ENCODE assay signal across 26 cellular contexts in the genomic region with DNA sequence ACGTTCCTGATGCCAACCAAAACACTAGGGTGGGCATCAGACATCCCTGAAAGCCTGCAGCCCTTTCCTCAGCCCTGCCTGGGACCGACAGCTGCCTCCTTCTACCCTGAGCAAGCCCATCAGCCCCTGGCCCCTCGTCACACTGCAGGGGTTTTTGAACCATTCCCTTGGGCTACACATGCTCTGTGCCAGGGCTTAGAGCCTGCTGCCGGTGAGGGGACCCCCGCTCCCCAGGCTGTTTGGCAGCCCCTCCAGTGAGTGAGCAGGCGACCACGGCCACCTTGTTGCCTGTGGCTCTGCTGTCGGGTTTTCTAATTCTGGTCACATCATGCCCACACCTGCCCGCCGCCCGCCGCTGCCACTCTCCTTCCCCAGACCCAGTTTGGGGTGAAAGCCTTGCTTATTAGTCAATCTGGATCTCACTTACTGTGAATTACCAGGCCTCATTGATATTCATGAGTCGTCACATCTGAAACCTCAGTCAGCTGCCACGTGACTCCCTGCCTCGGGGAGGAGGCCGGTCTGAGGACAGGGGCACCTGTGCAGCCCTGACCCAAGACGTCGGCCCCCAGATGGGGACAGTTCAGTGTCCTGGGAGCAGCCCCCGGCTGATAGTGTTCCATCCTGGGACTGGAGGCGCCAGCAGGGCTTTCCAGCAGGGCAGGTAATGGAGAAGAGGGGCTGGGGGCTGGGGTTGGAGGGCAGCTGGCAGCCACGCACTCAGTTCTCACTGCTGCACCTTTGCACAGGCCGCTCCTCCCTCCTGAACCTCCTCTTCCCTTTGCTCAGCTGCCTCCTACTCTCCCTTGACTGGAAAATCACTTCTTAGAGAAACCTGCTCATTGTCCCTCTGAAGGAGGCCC.
A peak's percentile ranks its signal among the peaks of the same experiment; 100 is the strongest.
DNase-seq lines count a peak whose midpoint lies in the region; ATAC-seq, FAIRE-seq and TF ChIP-seq lines count a peak whose summit lies in the region.
"Had no signal": no experiment of that assay in that cellular context is flagged by ENCODE, and none has a peak within 500 bp of the region (broad histone marks: within the 10 kb centered on the region; RNA-seq: fewer than 3 reads in every experiment).

No MANE protein-coding gene starts in this region.

- no peak for DNase-seq in GM23338 (ENCODE audit: low spot score)
- DNase-seq in K562 (ENCODE audit: extremely low read depth in 1 of 4, low spot score in 3 of 4): no peak
- peak; percentile 51 for DNase-seq in left kidney (ENCODE audit: low read depth, low spot score)
- DNase-seq in osteoblast (ENCODE audit: insufficient read length, low spot score, missing footprints): peak; percentile 74
- no peak for DNase-seq in BE2C
- DNase-seq in endothelial cell (ENCODE audit: low spot score): no peak
- DNase-seq in adrenal gland: no peak
- no peak for DNase-seq in activated T-helper 1 cell treated with anti-CD3 and anti-CD28 coated beads, Interleukin-12 subunit alpha, Interleukin-12 subunit beta, Interleukin-2, Interleukin-4 antibody, amounts not matched to agents 30 ng/mL and 10 ng/mL and 1 ng/mL, durations not matched to agents 14 hours and 24 hours and 36 hours (ENCODE audit: low spot score)
- DNase-seq: 8988T; Calu3; CD8-positive, alpha-beta memory T cell; DMS53; GDM1; H9; KG1; NCI-H1092; NCI-H1436; NCI-H187 treated with DMSO at 0.1 percent for 48 hours; NCI-H2107; NCI-H446 treated with DMSO at 0.1 percent for 48 hours; NCI-H526 treated with DMSO at 0.1 percent for 48 hours; SHP77 had no signal

- H3K27me3 Mint-ChIP-seq in GM23338 (ENCODE audit: insufficient read depth, low read depth, poor library complexity) (peaks cover 14% of the 10 kb centered on the region), endothelial cell (ENCODE audit: unreplicated experiment) (peaks cover 10% of the 10 kb centered on the region)
- no peaks in the 10 kb centered on the region for H3K27me3 Mint-ChIP-seq in activated T-helper 1 cell treated with anti-CD3 and anti-CD28 coated beads, Interleukin-12 subunit alpha, Interleukin-12 subunit beta, Interleukin-2, Interleukin-4 antibody, amounts not matched to agents 30 ng/mL and 10 ng/mL and 1 ng/mL, durations not matched to agents 14 hours and 24 hours and 36 hours (ENCODE audit: insufficient read depth)
- H3K27me3 Mint-ChIP-seq: CD8-positive, alpha-beta memory T cell had no signal

- H4K20me1 ChIP-seq in GM23338 (replicated peaks; ENCODE audit: insufficient read depth): no peaks in the 10 kb centered on the region
- peaks cover 6% of the 10 kb centered on the region for H4K20me1 ChIP-seq in K562 (replicated peaks; ENCODE audit: control insufficient read depth, insufficient read depth, low read length)
- H4K20me1 ChIP-seq in osteoblast (ENCODE audit: insufficient read depth, low read length): no peaks in the 10 kb centered on the region

- FAIRE-seq in K562 (lab: Jason Lieb, UNC): no peak
- FAIRE-seq: GM18507, HepG2 had no signal

- no peak for TF ChIP-seq CTCF in GM23338 (conservative IDR thresholded peaks at IDR 0.05; ENCODE audit: low read depth in 2 of 2)
- no peak for TF ChIP-seq CTCF in K562 (IDR thresholded peaks at IDR 0.05 in 2 of 3, conservative IDR thresholded peaks at IDR 0.05 in 1 of 3; ENCODE audit: insufficient read depth in 2 of 3, low read depth in 1 of 3, low read length in 3 of 3)
- no peak for TF ChIP-seq CTCF in osteoblast (IDR thresholded peaks at IDR 0.05; ENCODE audit: extremely low read depth, low read depth, low read length)
- no peak for TF ChIP-seq CTCF in BE2C (IDR thresholded peaks at IDR 0.05; ENCODE audit: low read depth, low read length)
- no peak for TF ChIP-seq CTCF in endothelial cell (IDR thresholded peaks at IDR 0.05; ENCODE audit: unreplicated experiment)
- TF ChIP-seq CTCF in adrenal gland (IDR thresholded peaks at IDR 0.05): no peak

- POLR2A ChIA-PET in K562 (lab: Yijun Ruan, JAX): no interaction called here

- peaks cover 15% of the 10 kb centered on the region; the same call in 2 of the 3 replicates for H3K4me1 Mint-ChIP-seq in GM23338
- H3K4me1 Mint-ChIP-seq in endothelial cell (ENCODE audit: unreplicated experiment): no peaks in the 10 kb centered on the region
- no peaks in the 10 kb centered on the region for H3K4me1 Mint-ChIP-seq in activated T-helper 1 cell treated with anti-CD3 and anti-CD28 coated beads, Interleukin-12 subunit alpha, Interleukin-12 subunit beta, Interleukin-2, Interleukin-4 antibody, amounts not matched to agents 30 ng/mL and 10 ng/mL and 1 ng/mL, durations not matched to agents 14 hours and 24 hours and 36 hours (ENCODE audit: low read depth)
- H3K4me1 Mint-ChIP-seq: CD8-positive, alpha-beta memory T cell had no signal

- TF ChIP-seq EP300 in K562 (IDR thresholded peaks at IDR 0.05; ENCODE audit: low read length): no peak

- H3K36me3 Mint-ChIP-seq in GM23338 (ENCODE audit: low read depth) (peaks cover 5% of the 10 kb centered on the region; the same call in 1 of the 3 replicates), endothelial cell (ENCODE audit: low read depth, unreplicated experiment) (peaks cover 9% of the 10 kb centered on the region)
- peaks cover 2% of the 10 kb centered on the region for H3K36me3 Mint-ChIP-seq in activated T-helper 1 cell treated with anti-CD3 and anti-CD28 coated beads, Interleukin-12 subunit alpha, Interleukin-12 subunit beta, Interleukin-2, Interleukin-4 antibody, amounts not matched to agents 30 ng/mL and 10 ng/mL and 1 ng/mL, durations not matched to agents 14 hours and 24 hours and 36 hours (ENCODE audit: low read depth)

- no peaks in the 10 kb centered on the region for H3K27me3 ChIP-seq in GM23338 (ENCODE audit: insufficient read depth)
- peaks cover 2 to 15% of the 10 kb centered on the region in 2 experiments; a peak in 4 of 5 replicates for H3K27me3 ChIP-seq in K562 (ENCODE audit: control insufficient read depth in 2 of 2, insufficient read depth in 2 of 2, low read length in 2 of 2)
- H3K27me3 ChIP-seq in osteoblast (ENCODE audit: insufficient read depth, low read length): no peaks in the 10 kb centered on the region
- no peaks in the 10 kb centered on the region for H3K27me3 ChIP-seq in BE2C
- no peaks in the 10 kb centered on the region for H3K27me3 ChIP-seq in adrenal gland

- H3K4me3 Mint-ChIP-seq in GM23338 (no peak overlapping the region), endothelial cell (ENCODE audit: unreplicated experiment) (no peak overlapping the region)
- no peak overlapping the region for H3K4me3 Mint-ChIP-seq in activated T-helper 1 cell treated with anti-CD3 and anti-CD28 coated beads, Interleukin-12 subunit alpha, Interleukin-12 subunit beta, Interleukin-2, Interleukin-4 antibody, amounts not matched to agents 30 ng/mL and 10 ng/mL and 1 ng/mL, durations not matched to agents 14 hours and 24 hours and 36 hours
- H3K4me3 Mint-ChIP-seq: CD8-positive, alpha-beta memory T cell; H9 had no signal

- H3K9me2 ChIP-seq in GM23338 (ENCODE audit: insufficient read depth): no peaks in the 10 kb centered on the region

- H3K27ac Mint-ChIP-seq in GM23338 (no peak overlapping the region), endothelial cell (ENCODE audit: unreplicated experiment) (no peak overlapping the region)
- H3K27ac Mint-ChIP-seq in activated T-helper 1 cell treated with anti-CD3 and anti-CD28 coated beads, Interleukin-12 subunit alpha, Interleukin-12 subunit beta, Interleukin-2, Interleukin-4 antibody, amounts not matched to agents 30 ng/mL and 10 ng/mL and 1 ng/mL, durations not matched to agents 14 hours and 24 hours and 36 hours: no peak overlapping the region
- H3K27ac Mint-ChIP-seq: CD8-positive, alpha-beta memory T cell; H9 had no signal

- H3K4me3 ChIP-seq in GM23338 (no peak overlapping the region), K562 (no peak overlapping the region), osteoblast (ENCODE audit: insufficient read depth, low read length) (no peak overlapping the region), BE2C (ENCODE audit: low read depth, low read length) (no peak overlapping the region), adrenal gland (no peak overlapping the region)

- ATAC-seq in GM23338 (peak; percentile 19; the same call in 2 of the 3 replicates), K562 (no peak)
- ATAC-seq: HepG2 had no signal

- no peaks in the 10 kb centered on the region for H3K36me3 ChIP-seq in GM23338 (ENCODE audit: insufficient read depth)
- no peaks in the 10 kb centered on the region for H3K36me3 ChIP-seq in K562 (ENCODE audit: control insufficient read depth, insufficient read depth, low read length)
- no peaks in the 10 kb centered on the region for H3K36me3 ChIP-seq in osteoblast (ENCODE audit: insufficient read depth, low read length)
- no peaks in the 10 kb centered on the region for H3K36me3 ChIP-seq in BE2C
- H3K36me3 ChIP-seq in adrenal gland (replicated peaks in 1 of 2): no peaks in the 10 kb centered on the region

- BruUV-seq in K562 (replicated peaks; lab: Mats Ljungman, UMichigan): no TSS peak

- intact Hi-C loops in K562 (cut with micrococcal nuclease): no loop called here
- intact Hi-C loops in adrenal gland (cut with DNase I): no loop called here
- intact Hi-C loops in activated T-helper 1 cell treated with anti-CD3 and anti-CD28 coated beads, Interleukin-12 subunit alpha, Interleukin-12 subunit beta, Interleukin-2, Interleukin-4 antibody, amounts not matched to agents 30 ng/mL and 10 ng/mL and 1 ng/mL, durations not matched to agents 14 hours and 24 hours and 36 hours (cut with micrococcal nuclease): no loop called here

- TF ChIP-seq POLR2A in K562 (conservative IDR thresholded peaks at IDR 0.05) (no peak), adrenal gland (IDR thresholded peaks at IDR 0.05) (no peak)

- no peaks in the 10 kb centered on the region for H3F3A ChIP-seq in GM23338 (replicated peaks; ENCODE audit: low read depth)

- H3K9me1 ChIP-seq in K562 (ENCODE audit: control insufficient read depth, insufficient read depth, low read length): no peaks in the 10 kb centered on the region

- H3K9ac ChIP-seq in K562 (ENCODE audit: insufficient read depth in 1 of 2, low read depth in 2 of 2, low read length in 2 of 2): no peak overlapping the region

- H3K27ac ChIP-seq in GM23338 (ENCODE audit: low read depth) (no peak overlapping the region), K562 (ENCODE audit: extremely low read depth, low read depth, low read length) (no peak overlapping the region), osteoblast (ENCODE audit: low read depth, low read length) (no peak overlapping the region), adrenal gland (no peak overlapping the region)
- H3K27ac ChIP-seq: C4-2B, HL-60 had no signal

- H3K4me2 ChIP-seq in GM23338 (no peak overlapping the region), K562 (ENCODE audit: insufficient read depth, low read length) (no peak overlapping the region), osteoblast (ENCODE audit: insufficient read depth, low read length) (no peak overlapping the region)

- CTCF ChIA-PET in K562 (lab: Yijun Ruan, JAX; ENCODE audit: low intra/inter-chr PET ratio): no interaction called here

- H3K4me1 ChIP-seq in GM23338 (ENCODE audit: insufficient read depth) (no peaks in the 10 kb centered on the region), K562 (replicated peaks in 1 of 2; ENCODE audit: control insufficient read depth in 2 of 2, insufficient read depth in 2 of 2, low read length in 2 of 2) (peaks cover 4 to 12% of the 10 kb centered on the region in 2 experiments; a peak in 4 of 5 replicates), osteoblast (ENCODE audit: insufficient read depth, low read length) (no peaks in the 10 kb centered on the region), BE2C (no peaks in the 10 kb centered on the region), adrenal gland (replicated peaks in 1 of 2) (no peaks in the 10 kb centered on the region)

- H3K79me2 ChIP-seq in GM23338 (replicated peaks; ENCODE audit: insufficient read depth) (no peaks in the 10 kb centered on the region), K562 (ENCODE audit: control insufficient read depth, insufficient read depth, low read length) (no peaks in the 10 kb centered on the region), osteoblast (ENCODE audit: insufficient read depth, low read length) (no peaks in the 10 kb centered on the region)

- no peak overlapping the region for H2AFZ ChIP-seq in GM23338
- H2AFZ ChIP-seq in K562 (ENCODE audit: low read depth, low read length): no peak overlapping the region
- no peak overlapping the region for H2AFZ ChIP-seq in osteoblast (ENCODE audit: low read length)

- in situ Hi-C loops in K562 (cut with MboI): no loop called here

- H3K9me3 ChIP-seq in K562 (replicated peaks; ENCODE audit: control insufficient read depth, insufficient read depth, low read depth, low read length) (no peaks in the 10 kb centered on the region), osteoblast (ENCODE audit: low read depth, low read length) (no peaks in the 10 kb centered on the region), BE2C (no peaks in the 10 kb centered on the region), adrenal gland (replicated peaks in 1 of 3) (no peaks in the 10 kb centered on the region)

- H3K9me3 Mint-ChIP-seq in GM23338 (no peaks in the 10 kb centered on the region; the same call in 2 of the 3 replicates), endothelial cell (ENCODE audit: unreplicated experiment) (no peaks in the 10 kb centered on the region)
- H3K9me3 Mint-ChIP-seq in activated T-helper 1 cell treated with anti-CD3 and anti-CD28 coated beads, Interleukin-12 subunit alpha, Interleukin-12 subunit beta, Interleukin-2, Interleukin-4 antibody, amounts not matched to agents 30 ng/mL and 10 ng/mL and 1 ng/mL, durations not matched to agents 14 hours and 24 hours and 36 hours: peaks cover 11% of the 10 kb centered on the region
- H3K9me3 Mint-ChIP-seq: H9 had no signal

- 26% methylated on average over 17 of the region's 22 CpGs for WGBS in K562 (ENCODE audit: insufficient coverage, low coverage, missing lambda C conversion rate)
- 71 to 82% (median 76%) methylated on average over 17 to 22 of the region's 22 CpGs for WGBS in adrenal gland, 4 donors

- TF ChIP-seq RAD21 in K562 (CRISPR knock-in tag; conservative IDR thresholded peaks at IDR 0.05 in 1 of 2, IDR thresholded peaks at IDR 0.05 in 1 of 2): no peak

Comparison
In these comparisons a context has a peak if more than half of its experiments do, and no peak if none do; other contexts are left out.
1. DNase-seq: peak in left kidney (single experiment) and osteoblast (single experiment); none in GM23338 (single experiment), K562 (0 of 4), BE2C (single experiment), endothelial cell (single experiment), adrenal gland (0 of 7) and activated T-helper 1 cell treated with anti-CD3 and anti-CD28 coated beads, Interleukin-12 subunit alpha, Interleukin-12 subunit beta, Interleukin-2, Interleukin-4 antibody, amounts not matched to agents 30 ng/mL and 10 ng/mL and 1 ng/mL, durations not matched to agents 14 hours and 24 hours and 36 hours (single experiment).